ENCODE assay signal across 13 cellular contexts in the genomic region with DNA sequence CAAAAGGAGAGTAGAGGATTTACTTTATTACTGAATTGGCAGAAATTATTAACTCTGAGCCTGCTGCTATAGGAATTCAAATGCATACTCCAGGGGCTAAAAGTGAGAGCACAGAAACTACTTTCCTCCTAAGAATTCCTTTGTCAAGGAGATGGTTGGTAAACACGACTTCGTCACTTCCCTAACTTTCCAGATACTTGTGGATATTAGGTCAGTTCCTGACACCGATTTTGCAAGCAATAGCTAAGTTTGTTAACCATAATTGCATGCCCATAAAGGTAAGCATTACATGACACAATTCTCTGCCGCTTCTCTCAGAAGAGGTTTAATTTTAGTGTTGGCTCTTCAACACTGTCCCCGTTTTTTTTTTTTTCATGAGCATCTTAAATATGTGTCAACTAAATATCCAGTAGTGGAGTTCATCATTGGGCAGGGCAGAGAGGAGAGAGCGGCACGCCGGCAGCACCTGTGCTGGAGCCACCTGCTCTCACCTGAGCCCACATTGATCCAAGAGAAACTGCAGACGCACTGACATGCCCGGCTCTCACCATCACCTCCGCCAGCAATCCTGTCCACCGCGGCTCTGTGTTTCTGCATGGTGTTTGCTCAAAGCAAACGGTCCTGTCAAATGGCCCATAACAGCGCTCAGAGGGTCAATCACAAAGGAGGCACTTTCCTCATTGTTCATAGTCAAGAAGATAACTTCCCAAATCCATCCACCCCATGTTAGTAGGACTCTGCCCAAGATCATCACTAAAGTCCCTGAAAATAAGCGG. TPM values are rescaled to one million over a fixed set of nuclear protein-coding genes. Genes with fewer than 3 reads are reported as not detected.
DNase-seq lines count a peak whose midpoint lies in the region; ATAC-seq, FAIRE-seq and TF ChIP-seq lines count a peak whose summit lies in the region.
"Had no signal": no experiment of that assay in that cellular context is flagged by ENCODE, and none has a peak within 500 bp of the region (broad histone marks: within the 10 kb centered on the region; RNA-seq: fewer than 3 reads in every experiment).

No MANE protein-coding gene starts in this region.

- H3K9ac ChIP-seq in HUES64 (ENCODE audit: low read depth, low read length) (peak overlapping the region; percentile 43; the same call in 1 of the 2 replicates), K562 (ENCODE audit: insufficient read depth in 1 of 2, low read depth in 2 of 2, low read length in 2 of 2) (peak overlapping the region in 1 of 2 experiments; percentile 31; a peak in 2 of 4 replicates)

- H3K4me3 ChIP-seq in HUES64 (ENCODE audit: low read length) (peak overlapping the region; percentile 88; the same call in 1 of the 2 replicates), K562 (no peak overlapping the region)

- no peak for TF ChIP-seq POLR2A in K562 (conservative IDR thresholded peaks at IDR 0.05)

- H4K20me1 ChIP-seq in K562 (replicated peaks; ENCODE audit: control insufficient read depth, insufficient read depth, low read length) = peaks cover 65% of the 10 kb centered on the region

- H3K27ac Mint-ChIP-seq in natural killer cell treated with Interleukin-12 subunit alpha and Interleukin-12 subunit beta and Interleukin-15 and Interleukin-18, amount 100 ng/mL, for 72 hours = peak overlapping the region; percentile 85 to 92

- POLR2A ChIA-PET in K562 (lab: Yijun Ruan, JAX) = interaction anchor here (0.6 to 5.0 kb wide), 9 partner anchors 8 to 244 kb away, joined by 3 to 52 read pairs (median 3); a partner anchor contains a TSS

- CTCF ChIA-PET in K562 (lab: Yijun Ruan, JAX; ENCODE audit: low intra/inter-chr PET ratio) = no interaction called here

- peak overlapping the region; percentile 24 for H3K4me3 Mint-ChIP-seq in natural killer cell treated with Interleukin-12 subunit alpha and Interleukin-12 subunit beta and Interleukin-15 and Interleukin-18, amount 100 ng/mL, for 72 hours

- no peaks in the 10 kb centered on the region for H3K9me1 ChIP-seq in K562 (ENCODE audit: control insufficient read depth, insufficient read depth, low read length)

- peaks cover 48% of the 10 kb centered on the region in 2 donors for H3K4me1 Mint-ChIP-seq in natural killer cell treated with Interleukin-12 subunit alpha and Interleukin-12 subunit beta and Interleukin-15 and Interleukin-18, amount 100 ng/mL, for 72 hours (ENCODE audit: low read depth in 2 of 2)

- H3K27me3 Mint-ChIP-seq in natural killer cell treated with Interleukin-12 subunit alpha and Interleukin-12 subunit beta and Interleukin-15 and Interleukin-18, amount 100 ng/mL, for 72 hours = no peaks in the 10 kb centered on the region

- H3K4me1 ChIP-seq in HUES64 (ENCODE audit: insufficient read depth, low read length) (peaks cover 21% of the 10 kb centered on the region), K562 (replicated peaks in 1 of 2; ENCODE audit: control insufficient read depth in 2 of 2, insufficient read depth in 2 of 2, low read length in 2 of 2) (peaks cover 13 to 28% of the 10 kb centered on the region in 2 experiments; a peak in 4 of 5 replicates)

- FAIRE-seq in K562 (lab: Jason Lieb, UNC) (no peak), urothelium cell line (lab: Jason Lieb, UNC) (no peak)
- FAIRE-seq: islet of Langerhans had no signal

- H3K27me3 ChIP-seq in HUES64 (ENCODE audit: insufficient read depth, low read length) (no peaks in the 10 kb centered on the region), K562 (ENCODE audit: control insufficient read depth in 2 of 2, insufficient read depth in 2 of 2, low read length in 2 of 2) (no peaks in the 10 kb centered on the region)

- no peak for TF ChIP-seq EP300 in K562 (IDR thresholded peaks at IDR 0.05; ENCODE audit: low read length)

- WGBS in HUES64 = 83% methylated on average over 16 of the region's 16 CpGs
- 85% methylated on average over 16 of the region's 16 CpGs for WGBS in K562 (ENCODE audit: insufficient coverage, low coverage, missing lambda C conversion rate)

- H3K9me3 ChIP-seq in HUES64 (ENCODE audit: insufficient read depth, low read depth, low read length) = no peaks in the 10 kb centered on the region
- H3K9me3 ChIP-seq in K562 (replicated peaks; ENCODE audit: control insufficient read depth, insufficient read depth, low read depth, low read length) = no peaks in the 10 kb centered on the region

- no peaks in the 10 kb centered on the region for H3K36me3 Mint-ChIP-seq in natural killer cell treated with Interleukin-12 subunit alpha and Interleukin-12 subunit beta and Interleukin-15 and Interleukin-18, amount 100 ng/mL, for 72 hours

- peak overlapping the region; percentile 43; the same call in 1 of the 2 replicates for H3K27ac ChIP-seq in HUES64 (ENCODE audit: low read depth, low read length)
- no peak overlapping the region for H3K27ac ChIP-seq in K562 (ENCODE audit: extremely low read depth, low read depth, low read length)
- H3K27ac ChIP-seq: 22Rv1, HL-60 had no signal

- H3K79me2 ChIP-seq in K562 (ENCODE audit: control insufficient read depth, insufficient read depth, low read length) = peaks cover 88% of the 10 kb centered on the region

- in situ Hi-C loops in K562 (cut with MboI) = no loop called here

- TF ChIP-seq CTCF in K562 (IDR thresholded peaks at IDR 0.05 in 2 of 3, conservative IDR thresholded peaks at IDR 0.05 in 1 of 3; ENCODE audit: insufficient read depth in 2 of 3, low read depth in 1 of 3, low read length in 3 of 3) = no peak

- H3K9me3 Mint-ChIP-seq in natural killer cell treated with Interleukin-12 subunit alpha and Interleukin-12 subunit beta and Interleukin-15 and Interleukin-18, amount 100 ng/mL, for 72 hours = no peaks in the 10 kb centered on the region

- no peak overlapping the region for H2AFZ ChIP-seq in K562 (ENCODE audit: low read depth, low read length)

- H3K36me3 ChIP-seq in HUES64 (ENCODE audit: insufficient read depth, low read length) = peaks cover 21% of the 10 kb centered on the region
- peaks cover 51% of the 10 kb centered on the region for H3K36me3 ChIP-seq in K562 (ENCODE audit: control insufficient read depth, insufficient read depth, low read length)

- DNase-seq in DMS53 (lab: John Stamatoyannopoulos, UW) (peak; percentile 9), DMS53 treated with DMSO at 0.1 percent for 48 hours (lab: John Stamatoyannopoulos, UW; ENCODE audit: unreplicated experiment) (no peak), K562 (ENCODE audit: extremely low read depth in 1 of 4, low spot score in 3 of 4) (no peak), urothelium cell line (ENCODE audit: low spot score) (no peak), NCI-H82 (lab: John Stamatoyannopoulos, UW) (no peak)
- DNase-seq in natural killer cell treated with Interleukin-12 subunit alpha and Interleukin-12 subunit beta and Interleukin-15 and Interleukin-18, amount 100 ng/mL, for 72 hours (ENCODE audit: low spot score) = no peak
- DNase-seq: DMS79, NCI-H1417 treated with DMSO at 0.1 percent for 48 hours had no signal

- no peak for ATAC-seq in K562
- no peak for ATAC-seq in natural killer cell treated with Interleukin-12 subunit alpha and Interleukin-12 subunit beta and Interleukin-15 and Interleukin-18, amount 100 ng/mL, for 72 hours
- ATAC-seq in GM21423 (IDR thresholded peaks at IDR 0.05; ENCODE audit: unreplicated experiment) = no peak

- BruUV-seq in K562 (replicated peaks; lab: Mats Ljungman, UMichigan) = no TSS peak

- intact Hi-C loops in K562 (cut with micrococcal nuclease) = loop anchor here (10.0 kb wide), 1 partner anchor 81 kb away; a partner anchor contains a TSS

- no peak for TF ChIP-seq RAD21 in K562 (CRISPR knock-in tag; conservative IDR thresholded peaks at IDR 0.05 in 1 of 2, IDR thresholded peaks at IDR 0.05 in 1 of 2)

- H3K4me2 ChIP-seq in K562 (ENCODE audit: insufficient read depth, low read length) = no peak overlapping the region

RNA-seq across cellular contexts. Expression of a gene that starts 2.6 kb away (rescaled TPM):
- 8.4 TPM for polyA plus RNA-seq in HUES64 (2013, experiment 1 of 2)
- 7.7 TPM for polyA plus RNA-seq in HUES64 (2013, experiment 2 of 2)
- 31.4 and 62.0 TPM in 2 replicates for total RNA-seq in K562 (2011; cell fraction: chromatin; rRNA removed; ENCODE audit: low replicate concordance)
- 34.2 and 40.0 TPM in 2 replicates for total RNA-seq in K562 (2011; cell fraction: nucleolus; rRNA removed)
- total RNA-seq in K562 (2011; cell fraction: nucleoplasm; rRNA removed) = 27.1 and 33.1 TPM in 2 replicates
- 12.9 and 15.2 TPM in 2 replicates for total RNA-seq in K562 (2014; rRNA removed)
- 3.7 and 4.6 TPM in 2 replicates for total RNA-seq in K562 (2014; rRNA removed; fragmentation: Illumina TruSeq; extraction: Trizol)
- 7.1 and 7.5 TPM in 2 replicates for total RNA-seq in K562 (2015; rRNA removed; fragmentation: Illumina TruSeq; extraction: Trizol)
- 15.1 and 16.5 TPM in 2 replicates for total RNA-seq in K562 (2021)
- polyA plus RNA-seq in K562 (2011; rRNA removed) = 5.6 and 6.1 TPM in 2 replicates
- polyA plus RNA-seq in K562 (2011; cell fraction: cytosol; rRNA removed) = 5.8 and 11.0 TPM in 2 replicates
- polyA plus RNA-seq in K562 (2011; cell fraction: nucleus; rRNA removed) = 6.6 and 9.2 TPM in 2 replicates
- polyA plus RNA-seq in K562 (2012) = 5.5 and 7.2 TPM in 2 replicates
- 6.2 and 8.4 TPM in 2 replicates for polyA plus RNA-seq in K562 (2014; fragmentation: Illumina TruSeq; extraction: Trizol)
- polyA plus RNA-seq in K562 (2014; fragmentation: Nextera tagmentation; extraction: Ambion mirVana) = under 1 TPM; 0.71 to 0.86 TPM
- 8.4 and 9.0 TPM in 2 replicates for polyA plus RNA-seq in K562 (2014; rRNA removed)
- 5.4 and 10.0 TPM in 2 replicates for polyA minus RNA-seq in K562 (2011; rRNA and poly(A)+ RNA removed)
- 10.9 and 11.5 TPM in 2 replicates for polyA minus RNA-seq in K562 (2011; cell fraction: cytosol; rRNA and poly(A)+ RNA removed)
- 13.2 and 20.2 TPM in 2 replicates for polyA minus RNA-seq in K562 (2011; cell fraction: nucleus; rRNA and poly(A)+ RNA removed)
- total RNA-seq in natural killer cell treated with Interleukin-12 subunit alpha and Interleukin-12 subunit beta and Interleukin-15 and Interleukin-18, amount 100 ng/mL, for 72 hours = 10 to 100 TPM; 15.5 to 28.1 TPM

RNA-seq across cellular contexts. Expression of a gene that starts 34.6 kb away (rescaled TPM):
- 56.9 TPM for polyA plus RNA-seq in HUES64 (2013, experiment 1 of 2)
- 64.7 TPM for polyA plus RNA-seq in HUES64 (2013, experiment 2 of 2)
- 167 and 203 TPM in 2 replicates for total RNA-seq in K562 (2011; cell fraction: chromatin; rRNA removed; ENCODE audit: low replicate concordance)
- 137 and 142 TPM in 2 replicates for total RNA-seq in K562 (2011; cell fraction: nucleolus; rRNA removed)
- total RNA-seq in K562 (2011; cell fraction: nucleoplasm; rRNA removed) = 167 and 208 TPM in 2 replicates
- 55.3 and 63.3 TPM in 2 replicates for total RNA-seq in K562 (2014; rRNA removed)
- 102 and 109 TPM in 2 replicates for total RNA-seq in K562 (2014; rRNA removed; fragmentation: Illumina TruSeq; extraction: Trizol)
- total RNA-seq in K562 (2015; rRNA removed; fragmentation: Illumina TruSeq; extraction: Trizol) = 110 and 114 TPM in 2 replicates
- total RNA-seq in K562 (2021) = 72.5 and 72.7 TPM in 2 replicates
- 95.0 and 107 TPM in 2 replicates for polyA plus RNA-seq in K562 (2011; rRNA removed)
- 60.8 and 84.9 TPM in 2 replicates for polyA plus RNA-seq in K562 (2011; cell fraction: cytosol; rRNA removed)
- polyA plus RNA-seq in K562 (2011; cell fraction: nucleus; rRNA removed) = 50.6 and 64.0 TPM in 2 replicates
- polyA plus RNA-seq in K562 (2012) = 67.5 and 69.7 TPM in 2 replicates
- 85.6 and 113 TPM in 2 replicates for polyA plus RNA-seq in K562 (2014; fragmentation: Illumina TruSeq; extraction: Trizol)
- polyA plus RNA-seq in K562 (2014; fragmentation: Nextera tagmentation; extraction: Ambion mirVana) = 100 to 1,000 TPM; 233 to 265 TPM
- 105 and 122 TPM in 2 replicates for polyA plus RNA-seq in K562 (2014; rRNA removed)
- 61.4 and 64.6 TPM in 2 replicates for polyA minus RNA-seq in K562 (2011; rRNA and poly(A)+ RNA removed)
- polyA minus RNA-seq in K562 (2011; cell fraction: cytosol; rRNA and poly(A)+ RNA removed) = 24.3 and 33.3 TPM in 2 replicates
- polyA minus RNA-seq in K562 (2011; cell fraction: nucleus; rRNA and poly(A)+ RNA removed) = 24.4 and 40.8 TPM in 2 replicates
- 10 to 100 TPM; 53.8 to 75.5 TPM for total RNA-seq in natural killer cell treated with Interleukin-12 subunit alpha and Interleukin-12 subunit beta and Interleukin-15 and Interleukin-18, amount 100 ng/mL, for 72 hours

RNA-seq across cellular contexts. Expression of a gene that starts 35.6 kb away (rescaled TPM):
- 3.6 TPM for polyA plus RNA-seq in HUES64 (2013, experiment 1 of 2)
- polyA plus RNA-seq in HUES64 (2013, experiment 2 of 2) = 5.5 TPM
- 5.1 and 6.9 TPM in 2 replicates for total RNA-seq in K562 (2011; cell fraction: chromatin; rRNA removed; ENCODE audit: low replicate concordance)
- total RNA-seq in K562 (2011; cell fraction: nucleolus; rRNA removed) = 3.9 and 5.3 TPM in 2 replicates
- 4.2 and 4.7 TPM in 2 replicates for total RNA-seq in K562 (2011; cell fraction: nucleoplasm; rRNA removed)
- total RNA-seq in K562 (2014; rRNA removed) (0.77 and 4.3 TPM in 2 replicates), K562 (2014; rRNA removed; fragmentation: Illumina TruSeq; extraction: Trizol) (1.2 and 1.4 TPM in 2 replicates), K562 (2015; rRNA removed; fragmentation: Illumina TruSeq; extraction: Trizol) (0.90 and 1.6 TPM in 2 replicates), K562 (2021) (1.4 and 2.1 TPM in 2 replicates)
- polyA plus RNA-seq in K562 (2011; rRNA removed) (1.5 and 1.8 TPM in 2 replicates), K562 (2014; fragmentation: Illumina TruSeq; extraction: Trizol) (0.77 and 2.4 TPM in 2 replicates), K562 (2014; fragmentation: Nextera tagmentation; extraction: Ambion mirVana) (under 1 TPM; 0.35 to 0.44 TPM), K562 (2014; rRNA removed) (1.9 and 3.3 TPM in 2 replicates)
- polyA plus RNA-seq in K562 (2011; cell fraction: cytosol; rRNA removed) = 0.72 and 2.6 TPM in 2 replicates
- polyA plus RNA-seq in K562 (2011; cell fraction: nucleus; rRNA removed) = 2.2 and 2.6 TPM in 2 replicates
- polyA plus RNA-seq in K562 (2012) = 1.3 and 1.4 TPM in 2 replicates
- 0.78 and 4.0 TPM in 2 replicates for polyA minus RNA-seq in K562 (2011; rRNA and poly(A)+ RNA removed)
- 1.2 and 2.3 TPM in 2 replicates for polyA minus RNA-seq in K562 (2011; cell fraction: cytosol; rRNA and poly(A)+ RNA removed)
- polyA minus RNA-seq in K562 (2011; cell fraction: nucleus; rRNA and poly(A)+ RNA removed) = 0.89 and 0.94 TPM in 2 replicates
- under 1 TPM in 1 of 2 donors, not detected in 1; 0.31 TPM for total RNA-seq in natural killer cell treated with Interleukin-12 subunit alpha and Interleukin-12 subunit beta and Interleukin-15 and Interleukin-18, amount 100 ng/mL, for 72 hours

RNA-seq across cellular contexts. Expression of a gene that starts 53.2 kb away (rescaled TPM):
- 18.7 TPM for polyA plus RNA-seq in HUES64 (2013, experiment 1 of 2)
- 18.1 TPM for polyA plus RNA-seq in HUES64 (2013, experiment 2 of 2)
- total RNA-seq in K562 (2011; cell fraction: chromatin; rRNA removed; ENCODE audit: low replicate concordance) = 132 and 248 TPM in 2 replicates
- total RNA-seq in K562 (2011; cell fraction: nucleolus; rRNA removed) = 136 and 163 TPM in 2 replicates
- total RNA-seq in K562 (2011; cell fraction: nucleoplasm; rRNA removed) = 156 and 184 TPM in 2 replicates
- 18.5 and 24.4 TPM in 2 replicates for total RNA-seq in K562 (2014; rRNA removed)
- total RNA-seq in K562 (2014; rRNA removed; fragmentation: Illumina TruSeq; extraction: Trizol) = 27.8 and 28.4 TPM in 2 replicates
- 25.7 and 27.3 TPM in 2 replicates for total RNA-seq in K562 (2015; rRNA removed; fragmentation: Illumina TruSeq; extraction: Trizol)
- 40.1 and 44.5 TPM in 2 replicates for total RNA-seq in K562 (2021)
- polyA plus RNA-seq in K562 (2011; rRNA removed) = 28.0 and 40.1 TPM in 2 replicates
- 41.7 and 60.4 TPM in 2 replicates for polyA plus RNA-seq in K562 (2011; cell fraction: cytosol; rRNA removed)
- 28.4 and 51.0 TPM in 2 replicates for polyA plus RNA-seq in K562 (2011; cell fraction: nucleus; rRNA removed)
- 23.2 and 28.7 TPM in 2 replicates for polyA plus RNA-seq in K562 (2012)
- polyA plus RNA-seq in K562 (2014; fragmentation: Illumina TruSeq; extraction: Trizol) = 31.3 and 34.3 TPM in 2 replicates
- 10 to 100 TPM; 15.0 to 16.1 TPM for polyA plus RNA-seq in K562 (2014; fragmentation: Nextera tagmentation; extraction: Ambion mirVana)
- polyA plus RNA-seq in K562 (2014; rRNA removed) = 19.3 and 29.4 TPM in 2 replicates
- 54.7 and 61.3 TPM in 2 replicates for polyA minus RNA-seq in K562 (2011; rRNA and poly(A)+ RNA removed)
- 47.2 and 51.0 TPM in 2 replicates for polyA minus RNA-seq in K562 (2011; cell fraction: cytosol; rRNA and poly(A)+ RNA removed)
- polyA minus RNA-seq in K562 (2011; cell fraction: nucleus; rRNA and poly(A)+ RNA removed) = 20.2 and 28.9 TPM in 2 replicates
- total RNA-seq in natural killer cell treated with Interleukin-12 subunit alpha and Interleukin-12 subunit beta and Interleukin-15 and Interleukin-18, amount 100 ng/mL, for 72 hours = 10 to 100 TPM; 52.2 to 71.5 TPM
